In the genomic region with DNA sequence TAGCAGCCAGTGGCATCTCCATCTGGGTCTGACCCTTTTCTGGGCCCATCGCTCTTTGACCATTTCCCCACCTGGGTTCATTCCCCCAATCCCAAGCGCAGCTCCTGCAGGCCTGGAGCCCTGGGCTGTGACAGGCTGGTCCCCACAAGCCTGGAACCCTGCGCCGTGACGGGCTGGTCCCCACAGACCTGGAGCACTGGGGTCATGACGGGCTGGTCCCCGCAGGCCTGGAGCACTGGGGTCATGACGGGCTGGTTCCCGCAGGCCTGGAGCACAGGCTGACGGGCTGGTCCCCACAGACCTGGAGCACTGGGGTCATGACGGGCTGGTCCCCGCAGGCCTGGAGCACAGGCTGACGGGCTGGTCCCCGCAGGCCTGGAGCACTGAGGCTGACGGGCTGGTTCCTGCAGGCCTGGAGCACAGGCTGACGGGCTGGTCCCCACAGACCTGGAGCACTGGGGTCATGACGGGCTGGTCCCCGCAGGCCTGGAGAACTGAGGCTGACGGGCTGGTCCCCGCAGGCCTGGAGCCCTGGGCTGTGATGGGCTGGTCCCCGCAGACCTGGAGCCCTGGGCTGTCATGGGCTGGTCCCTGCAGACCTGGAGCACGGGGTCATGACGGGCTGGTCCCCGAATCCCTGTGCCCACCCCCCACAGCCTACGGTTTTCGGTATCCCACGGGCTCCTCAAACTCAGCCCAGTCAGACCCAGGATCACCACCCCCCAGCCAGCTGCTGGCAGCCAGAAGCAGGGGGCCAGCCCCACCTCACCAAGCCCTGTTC, we compare ENCODE assay signal across 13 cellular contexts. TPM values are rescaled to one million over a fixed set of nuclear protein-coding genes. Genes with fewer than 3 reads are reported as not detected.
DNase-seq lines count a peak whose midpoint lies in the region; ATAC-seq lines count a peak whose summit lies in the region.
"Had no signal": no experiment of that assay in that cellular context is flagged by ENCODE, and none has a peak within 500 bp of the region (broad histone marks: within the 10 kb centered on the region; RNA-seq: fewer than 3 reads in every experiment).

No MANE protein-coding gene starts in this region.

- H3K9me3 Mint-ChIP-seq in activated naive CD4-positive, alpha-beta T cell treated with anti-CD3 and anti-CD28 coated beads for 36 hours, result no peaks in the 10 kb centered on the region
- H3K9me3 Mint-ChIP-seq in IgD-negative memory B cell (no peaks in the 10 kb centered on the region), immature natural killer cell (no peaks in the 10 kb centered on the region)
- H3K9me3 Mint-ChIP-seq in stimulated activated effector memory CD8-positive, alpha-beta T cell treated with anti-CD3 and anti-CD28 coated beads, Interleukin-12 subunit alpha, Interleukin-12 subunit beta, amount 100 ng/mL, for 72 hours, result no peaks in the 10 kb centered on the region

- peak overlapping the region; percentile 88 for H3K27ac Mint-ChIP-seq in activated naive CD4-positive, alpha-beta T cell treated with anti-CD3 and anti-CD28 coated beads for 36 hours
- H3K27ac Mint-ChIP-seq in IgD-negative memory B cell, result peak overlapping the region; percentile 89 to 97 (median 91)
- peak overlapping the region; percentile 82 to 96 (median 93) for H3K27ac Mint-ChIP-seq in immature natural killer cell
- H3K27ac Mint-ChIP-seq in stimulated activated effector memory CD8-positive, alpha-beta T cell treated with anti-CD3 and anti-CD28 coated beads, Interleukin-12 subunit alpha, Interleukin-12 subunit beta, amount 100 ng/mL, for 72 hours, result peak overlapping the region; percentile 94

- peaks cover 13% of the 10 kb centered on the region for H3K36me3 Mint-ChIP-seq in activated naive CD4-positive, alpha-beta T cell treated with anti-CD3 and anti-CD28 coated beads for 36 hours (ENCODE audit: low read depth)
- H3K36me3 Mint-ChIP-seq in IgD-negative memory B cell (peaks cover 3% of the 10 kb centered on the region), immature natural killer cell (peaks cover 13 to 27% (median 19%) of the 10 kb centered on the region in 3 donors)
- peaks cover 96% of the 10 kb centered on the region for H3K36me3 Mint-ChIP-seq in stimulated activated effector memory CD8-positive, alpha-beta T cell treated with anti-CD3 and anti-CD28 coated beads, Interleukin-12 subunit alpha, Interleukin-12 subunit beta, amount 100 ng/mL, for 72 hours

- H3K27me3 Mint-ChIP-seq in activated naive CD4-positive, alpha-beta T cell treated with anti-CD3 and anti-CD28 coated beads for 36 hours (ENCODE audit: low read depth), result no peaks in the 10 kb centered on the region
- H3K27me3 Mint-ChIP-seq in IgD-negative memory B cell (no peaks in the 10 kb centered on the region), immature natural killer cell (ENCODE audit: low read depth in 3 of 3) (peaks cover 15 to 35% (median 31%) of the 10 kb centered on the region in 3 donors)

- no peak for ATAC-seq in stimulated activated effector memory CD8-positive, alpha-beta T cell treated with anti-CD3 and anti-CD28 coated beads, Interleukin-12 subunit alpha, Interleukin-12 subunit beta, amount 100 ng/mL, for 72 hours
- no peak for ATAC-seq in HG02981 (IDR thresholded peaks at IDR 0.05; ENCODE audit: unreplicated experiment)

- CTCF ChIA-PET in activated naive CD4-positive, alpha-beta T cell treated with anti-CD3 and anti-CD28 coated beads for 36 hours (lab: Charles Lee), result interaction anchor here (0.6 to 10.2 kb wide), 9 partner anchors 10 to 338 kb away, joined by 3 to 100 read pairs (median 4); no protein-coding TSS in a partner anchor

- H3K4me1 Mint-ChIP-seq in activated naive CD4-positive, alpha-beta T cell treated with anti-CD3 and anti-CD28 coated beads for 36 hours (ENCODE audit: low read depth), result peaks cover 41% of the 10 kb centered on the region
- peaks cover 19 to 27% (median 24%) of the 10 kb centered on the region in 3 donors for H3K4me1 Mint-ChIP-seq in IgD-negative memory B cell
- peaks cover 25 to 29% of the 10 kb centered on the region in 2 donors for H3K4me1 Mint-ChIP-seq in immature natural killer cell
- H3K4me1 Mint-ChIP-seq in stimulated activated effector memory CD8-positive, alpha-beta T cell treated with anti-CD3 and anti-CD28 coated beads, Interleukin-12 subunit alpha, Interleukin-12 subunit beta, amount 100 ng/mL, for 72 hours, result peaks cover 56% of the 10 kb centered on the region

- intact Hi-C loops in activated naive CD4-positive, alpha-beta T cell treated with anti-CD3 and anti-CD28 coated beads for 36 hours (cut with micrococcal nuclease), result loop anchor here (1.0 to 5.0 kb wide), 4 partner anchors 22 to 139 kb away; no protein-coding TSS in a partner anchor

- no peak for DNase-seq in activated naive CD4-positive, alpha-beta T cell treated with anti-CD3 and anti-CD28 coated beads for 36 hours
- no peak for DNase-seq in activated naive CD4-positive, alpha-beta T cell treated with Interleukin-2 at 50 U/mL for 16 hours
- no peak for DNase-seq in immature natural killer cell
- no peak for DNase-seq in stimulated activated effector memory CD8-positive, alpha-beta T cell treated with anti-CD3 and anti-CD28 coated beads, Interleukin-12 subunit alpha, Interleukin-12 subunit beta, amount 100 ng/mL, for 72 hours (ENCODE audit: low spot score in 2 of 2)
- no peak for DNase-seq in NCI-H2029 (lab: John Stamatoyannopoulos, UW)
- DNase-seq in NCI-H146 (lab: John Stamatoyannopoulos, UW), result no peak
- DNase-seq: amniotic stem cell, NCI-H2081 treated with DMSO at 0.1 percent for 48 hours had no signal

- no peak overlapping the region for H3K4me3 Mint-ChIP-seq in activated naive CD4-positive, alpha-beta T cell treated with anti-CD3 and anti-CD28 coated beads for 36 hours
- H3K4me3 Mint-ChIP-seq in IgD-negative memory B cell (no peak overlapping the region), immature natural killer cell (no peak overlapping the region)
- peak overlapping the region; percentile 4 for H3K4me3 Mint-ChIP-seq in stimulated activated effector memory CD8-positive, alpha-beta T cell treated with anti-CD3 and anti-CD28 coated beads, Interleukin-12 subunit alpha, Interleukin-12 subunit beta, amount 100 ng/mL, for 72 hours

RNA-seq across cellular contexts. Expression of gene TMC6, which starts 16.6 kb away (rescaled TPM):
- total RNA-seq in activated naive CD4-positive, alpha-beta T cell treated with anti-CD3 and anti-CD28 coated beads for 36 hours, result 10 to 100 TPM; 79.0 to 85.6 TPM
- 212 TPM for polyA plus RNA-seq in IgD-negative memory B cell
- polyA plus RNA-seq in immature natural killer cell, result 100 to 1,000 TPM; 194 to 262 (median 203) TPM

RNA-seq across cellular contexts. Expression of gene TMC8, which starts 18.7 kb away (rescaled TPM):
- 100 to 1,000 TPM; 105 to 110 TPM for total RNA-seq in activated naive CD4-positive, alpha-beta T cell treated with anti-CD3 and anti-CD28 coated beads for 36 hours
- 97.5 TPM for polyA plus RNA-seq in IgD-negative memory B cell
- 100 to 1,000 TPM in 1 of 3 donors, 10 to 100 TPM in 2; 55.2 to 170 (median 58.2) TPM for polyA plus RNA-seq in immature natural killer cell
- total RNA-seq: fibroblast of lung had no signal

RNA-seq across cellular contexts. Expression of gene C17orf99, which starts 34.3 kb away (rescaled TPM):
- not detected for total RNA-seq in activated naive CD4-positive, alpha-beta T cell treated with anti-CD3 and anti-CD28 coated beads for 36 hours
- polyA plus RNA-seq in IgD-negative memory B cell, result not detected
- not detected for polyA plus RNA-seq in immature natural killer cell
- total RNA-seq: fibroblast of lung had no signal
- polyA plus RNA-seq: fibroblast of lung, liver, neural cell had no signal

RNA-seq across cellular contexts. Expression of gene SYNGR2, which starts 56.5 kb away (rescaled TPM):
- 100 to 1,000 TPM in 1 of 2 experiments, 10 to 100 TPM in 1; 96.3 to 103 TPM for total RNA-seq in activated naive CD4-positive, alpha-beta T cell treated with anti-CD3 and anti-CD28 coated beads for 36 hours
- polyA plus RNA-seq in IgD-negative memory B cell (633 TPM), immature natural killer cell (100 to 1,000 TPM; 113 to 230 (median 132) TPM)
